ENCODE assay signal across 8 cellular contexts in genomic region chr21:34510148-34511142, GRCh38. TPM values are rescaled to one million over a fixed set of nuclear protein-coding genes. Genes with fewer than 3 reads are reported as not detected.
DNase-seq lines count a peak whose midpoint lies in the region; ATAC-seq and TF ChIP-seq lines count a peak whose summit lies in the region.

No MANE protein-coding gene starts in this region.

- peak; percentile 73 for DNase-seq in HuH-7 (ENCODE audit: low spot score)
- DNase-seq in RPMI7951 (ENCODE audit: low read depth), result peak; percentile 50
- DNase-seq in brain microvascular endothelial cell, result peak; percentile 64
- DNase-seq in kidney epithelial cell (ENCODE audit: low read depth), result no peak
- DNase-seq in stimulated activated CD4-positive, alpha-beta T cell treated with anti-CD3 and anti-CD28 coated beads, Interleukin-4, amount 100 ng/mL, for 1 hour, result peak; percentile 58

- H3K27me3 ChIP-seq in brain microvascular endothelial cell (replicated peaks) (no peaks in the 10 kb centered on the region), kidney epithelial cell (ENCODE audit: control insufficient read depth, insufficient read depth, low read length) (no peaks in the 10 kb centered on the region)

- in situ Hi-C loops in brain microvascular endothelial cell (cut with HindIII; ENCODE audit: low pct_ligation_motif_present, low sequenced_read_pairs), result no loop called here

- H3K4me3 ChIP-seq in GM12875 (ENCODE audit: low read depth, low read length), result no peak overlapping the region
- H3K4me3 ChIP-seq in brain microvascular endothelial cell (ENCODE audit: low read depth, low read length), result no peak overlapping the region
- no peak overlapping the region for H3K4me3 ChIP-seq in kidney epithelial cell (ENCODE audit: low read depth, low read length)

- ATAC-seq in GM18870 (IDR thresholded peaks at IDR 0.05; ENCODE audit: unreplicated experiment) (no peak), GM19452 (IDR thresholded peaks at IDR 0.05; ENCODE audit: unreplicated experiment) (no peak)

- TF ChIP-seq CTCF in GM12875 (IDR thresholded peaks at IDR 0.05; ENCODE audit: borderline replicate concordance, insufficient read depth, low read depth, low read length) (peak; percentile 85), brain microvascular endothelial cell (IDR thresholded peaks at IDR 0.05; ENCODE audit: low read depth, low read length, missing control alignments) (peak; percentile 95), kidney epithelial cell (IDR thresholded peaks at IDR 0.05; ENCODE audit: insufficient read depth, low read length, poor library complexity, severe bottlenecking) (peak; percentile 68)

- H3K36me3 ChIP-seq in brain microvascular endothelial cell (replicated peaks) (no peaks in the 10 kb centered on the region), kidney epithelial cell (ENCODE audit: control insufficient read depth, insufficient read depth, low read length) (no peaks in the 10 kb centered on the region)

- H3K27ac ChIP-seq in brain microvascular endothelial cell, result no peak overlapping the region

RNA-seq across cellular contexts. Expression of gene KCNE1, which starts 1.6 kb away (rescaled TPM):
- not detected in 2 replicates for total RNA-seq in RPMI7951 (2014; rRNA removed; shearing (Covaris generic))
- 0.07 TPM in 1 of 2 replicates, not detected in the other for total RNA-seq in kidney epithelial cell
